In the genomic region with DNA sequence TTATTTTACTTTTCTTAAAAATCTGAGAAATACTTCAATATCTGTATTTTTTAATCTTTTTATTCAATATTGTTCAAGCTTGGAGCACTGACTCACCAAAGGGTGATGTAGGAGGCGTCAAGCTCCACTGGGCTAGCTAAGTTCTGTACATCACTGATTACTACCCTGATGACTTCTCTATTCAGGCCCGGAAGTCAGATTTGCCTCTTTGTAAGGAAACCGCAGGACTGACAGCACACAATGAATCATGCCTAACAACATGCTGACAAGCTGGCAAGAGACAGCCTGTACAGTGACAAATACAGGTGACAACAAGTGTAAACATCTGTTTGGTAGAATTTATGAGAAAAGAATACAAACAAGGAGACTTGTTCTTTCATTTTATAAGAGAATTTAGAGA, we compare ENCODE assay signal across 8 cellular contexts.
DNase-seq lines count a peak whose midpoint lies in the region; ATAC-seq and TF ChIP-seq lines count a peak whose summit lies in the region.

No MANE protein-coding gene starts in this region.

- no peaks in the 10 kb centered on the region for H3K4me1 Mint-ChIP-seq in activated naive CD4-positive, alpha-beta T cell treated with anti-CD3 and anti-CD28 coated beads for 36 hours (ENCODE audit: low read depth)
- H3K4me1 Mint-ChIP-seq in activated naive CD4-positive, alpha-beta T cell treated with anti-CD3 and anti-CD28 coated beads, Interleukin-2, amount 10 ng/mL, durations not matched to agents 7 days and 5 days: no peaks in the 10 kb centered on the region

- no peaks in the 10 kb centered on the region for H3K36me3 Mint-ChIP-seq in activated naive CD4-positive, alpha-beta T cell treated with anti-CD3 and anti-CD28 coated beads for 36 hours (ENCODE audit: low read depth)
- no peaks in the 10 kb centered on the region for H3K36me3 Mint-ChIP-seq in activated naive CD4-positive, alpha-beta T cell treated with anti-CD3 and anti-CD28 coated beads, Interleukin-2, amount 10 ng/mL, durations not matched to agents 7 days and 5 days

- no peak overlapping the region for H3K27ac Mint-ChIP-seq in activated naive CD4-positive, alpha-beta T cell treated with anti-CD3 and anti-CD28 coated beads for 36 hours
- H3K27ac Mint-ChIP-seq in activated naive CD4-positive, alpha-beta T cell treated with anti-CD3 and anti-CD28 coated beads, Interleukin-2, amount 10 ng/mL, durations not matched to agents 7 days and 5 days: no peak overlapping the region

- no peaks in the 10 kb centered on the region for H3K36me3 ChIP-seq in left ventricle myocardium inferior
- no peaks in the 10 kb centered on the region for H3K36me3 ChIP-seq in esophagus muscularis mucosa

- H3K27me3 ChIP-seq in left ventricle myocardium inferior (ENCODE audit: low read depth) (no peaks in the 10 kb centered on the region), esophagus muscularis mucosa (no peaks in the 10 kb centered on the region)

- no peak overlapping the region for H3K4me3 Mint-ChIP-seq in activated naive CD4-positive, alpha-beta T cell treated with anti-CD3 and anti-CD28 coated beads for 36 hours
- no peak overlapping the region for H3K4me3 Mint-ChIP-seq in activated naive CD4-positive, alpha-beta T cell treated with anti-CD3 and anti-CD28 coated beads, Interleukin-2, amount 10 ng/mL, durations not matched to agents 7 days and 5 days

- H3K4me1 ChIP-seq in left ventricle myocardium inferior: no peaks in the 10 kb centered on the region
- H3K4me1 ChIP-seq in esophagus muscularis mucosa: no peaks in the 10 kb centered on the region

- peak; percentile 99 for ATAC-seq in HG02870 (IDR thresholded peaks at IDR 0.05; ENCODE audit: unreplicated experiment)

- H3K9me3 ChIP-seq in left ventricle myocardium inferior (replicated peaks) (no peaks in the 10 kb centered on the region), esophagus muscularis mucosa (no peaks in the 10 kb centered on the region)

- H3K27me3 Mint-ChIP-seq in activated naive CD4-positive, alpha-beta T cell treated with anti-CD3 and anti-CD28 coated beads for 36 hours (ENCODE audit: low read depth): no peaks in the 10 kb centered on the region
- H3K27me3 Mint-ChIP-seq in activated naive CD4-positive, alpha-beta T cell treated with anti-CD3 and anti-CD28 coated beads, Interleukin-2, amount 10 ng/mL, durations not matched to agents 7 days and 5 days: no peaks in the 10 kb centered on the region

- TF ChIP-seq POLR2A in esophagus muscularis mucosa (IDR thresholded peaks at IDR 0.05; ENCODE audit: low read depth): no peak

- CTCF ChIA-PET in activated naive CD4-positive, alpha-beta T cell treated with anti-CD3 and anti-CD28 coated beads for 36 hours (lab: Charles Lee): no interaction called here
- CTCF ChIA-PET in activated naive CD4-positive, alpha-beta T cell treated with anti-CD3 and anti-CD28 coated beads, Interleukin-2, amount 10 ng/mL, durations not matched to agents 7 days and 5 days (lab: Charles Lee): no interaction called here

- DNase-seq in activated naive CD4-positive, alpha-beta T cell treated with anti-CD3 and anti-CD28 coated beads for 36 hours: peak; percentile 39
- no peak for DNase-seq in activated naive CD4-positive, alpha-beta T cell treated with anti-CD3 and anti-CD28 coated beads, Interleukin-2, amount 10 ng/mL, durations not matched to agents 7 days and 5 days
- DNase-seq in NCI-H1417 treated with DMSO at 0.1 percent for 48 hours (lab: John Stamatoyannopoulos, UW) (peak; percentile 39), kidney tubule cell (ENCODE audit: low spot score) (peak; percentile 97), left ventricle myocardium inferior (no peak), esophagus muscularis mucosa (ENCODE audit: extremely low spot score) (no peak)
- peak; percentile 21 for DNase-seq in activated CD4-positive, alpha-beta T cell treated with anti-CD3 and anti-CD28 coated beads for 48 hours

- intact Hi-C loops in activated naive CD4-positive, alpha-beta T cell treated with anti-CD3 and anti-CD28 coated beads for 36 hours (cut with micrococcal nuclease): no loop called here
- intact Hi-C loops in left ventricle myocardium inferior (cut with micrococcal nuclease) (no loop called here), esophagus muscularis mucosa (cut with DNase I) (no loop called here)

- WGBS in esophagus muscularis mucosa: 53% methylated on average over 3 of the region's 3 CpGs

- TF ChIP-seq EP300 in esophagus muscularis mucosa (IDR thresholded peaks at IDR 0.05): no peak

- TF ChIP-seq CTCF in left ventricle myocardium inferior (IDR thresholded peaks at IDR 0.05; ENCODE audit: borderline replicate concordance) (no peak), esophagus muscularis mucosa (IDR thresholded peaks at IDR 0.05) (no peak)

- H3K4me3 ChIP-seq in left ventricle myocardium inferior (no peak overlapping the region), esophagus muscularis mucosa (no peak overlapping the region)

- no peaks in the 10 kb centered on the region for H3K9me3 Mint-ChIP-seq in activated naive CD4-positive, alpha-beta T cell treated with anti-CD3 and anti-CD28 coated beads for 36 hours
- peaks cover 1% of the 10 kb centered on the region for H3K9me3 Mint-ChIP-seq in activated naive CD4-positive, alpha-beta T cell treated with anti-CD3 and anti-CD28 coated beads, Interleukin-2, amount 10 ng/mL, durations not matched to agents 7 days and 5 days

- H3K27ac ChIP-seq in left ventricle myocardium inferior (replicated peaks): no peak overlapping the region
- H3K27ac ChIP-seq in esophagus muscularis mucosa (replicated peaks in 1 of 4): no peak overlapping the region

Comparison
In these comparisons a context has a peak if more than half of its experiments do, and no peak if none do; other contexts are left out.
1. DNase-seq: peak in activated naive CD4-positive, alpha-beta T cell treated with anti-CD3 and anti-CD28 coated beads for 36 hours (single experiment), NCI-H1417 treated with DMSO at 0.1 percent for 48 hours (single experiment), activated CD4-positive, alpha-beta T cell treated with anti-CD3 and anti-CD28 coated beads for 48 hours (single experiment) and kidney tubule cell (single experiment); none in activated naive CD4-positive, alpha-beta T cell treated with anti-CD3 and anti-CD28 coated beads, Interleukin-2, amount 10 ng/mL, durations not matched to agents 7 days and 5 days (single experiment), left ventricle myocardium inferior (single experiment) and esophagus muscularis mucosa (single experiment).